ENCODE assay signal across 1 cellular context in the genomic region with DNA sequence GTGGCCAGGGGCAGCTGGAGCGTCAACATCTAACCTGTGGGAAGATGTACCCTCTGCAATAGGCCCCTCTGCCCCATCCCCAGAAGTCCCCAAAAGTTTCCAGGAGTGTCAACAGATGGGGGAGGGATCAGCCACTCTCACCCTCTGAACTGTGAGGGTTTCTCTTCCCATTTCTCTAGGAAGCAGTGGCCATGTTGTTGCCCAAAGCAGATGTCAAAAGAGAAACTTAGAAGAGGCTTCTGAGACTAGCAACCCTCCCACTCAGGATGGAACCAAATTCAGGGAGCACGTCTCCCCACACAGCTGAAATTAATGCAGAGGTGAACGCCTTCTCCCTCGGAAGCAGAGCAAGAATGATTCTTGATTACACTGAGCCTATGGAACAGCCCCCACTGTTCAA.
TF ChIP-seq lines count a peak whose summit lies in the region.

No MANE protein-coding gene starts in this region.

TF ChIP-seq in IMR-90, 13 proteins besides CTCF, POLR2A, EP300 and RAD21:
- TF ChIP-seq RCOR1 (IDR thresholded peaks at IDR 0.05; ENCODE audit: insufficient replicate concordance, low read length) (no peak), MXI1 (IDR thresholded peaks at IDR 0.05; ENCODE audit: borderline replicate concordance, low read depth, low read length) (no peak), MAFK (IDR thresholded peaks at IDR 0.05; ENCODE audit: low read depth, low read length) (no peak), CHD1 (IDR thresholded peaks at IDR 0.05; ENCODE audit: low read depth, low read length) (no peak), BHLHE40 (IDR thresholded peaks at IDR 0.05; ENCODE audit: low read depth, low read length) (no peak), RFX5 (IDR thresholded peaks at IDR 0.05; ENCODE audit: low read depth, low read length) (no peak), SMC3 (IDR thresholded peaks at IDR 0.05; ENCODE audit: low read depth, low read length) (no peak), NFE2L2 (IDR thresholded peaks at IDR 0.05; ENCODE audit: low read depth, low read length) (no peak)
- TF ChIP-seq, protein P1, sequence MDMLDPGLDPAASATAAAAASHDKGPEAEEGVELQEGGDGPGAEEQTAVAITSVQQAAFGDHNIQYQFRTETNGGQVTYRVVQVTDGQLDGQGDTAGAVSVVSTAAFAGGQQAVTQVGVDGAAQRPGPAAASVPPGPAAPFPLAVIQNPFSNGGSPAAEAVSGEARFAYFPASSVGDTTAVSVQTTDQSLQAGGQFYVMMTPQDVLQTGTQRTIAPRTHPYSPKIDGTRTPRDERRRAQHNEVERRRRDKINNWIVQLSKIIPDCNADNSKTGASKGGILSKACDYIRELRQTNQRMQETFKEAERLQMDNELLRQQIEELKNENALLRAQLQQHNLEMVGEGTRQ (IDR thresholded peaks at IDR 0.05; ENCODE audit: low read depth, low read length): no peak
- TF ChIP-seq, protein P2, sequence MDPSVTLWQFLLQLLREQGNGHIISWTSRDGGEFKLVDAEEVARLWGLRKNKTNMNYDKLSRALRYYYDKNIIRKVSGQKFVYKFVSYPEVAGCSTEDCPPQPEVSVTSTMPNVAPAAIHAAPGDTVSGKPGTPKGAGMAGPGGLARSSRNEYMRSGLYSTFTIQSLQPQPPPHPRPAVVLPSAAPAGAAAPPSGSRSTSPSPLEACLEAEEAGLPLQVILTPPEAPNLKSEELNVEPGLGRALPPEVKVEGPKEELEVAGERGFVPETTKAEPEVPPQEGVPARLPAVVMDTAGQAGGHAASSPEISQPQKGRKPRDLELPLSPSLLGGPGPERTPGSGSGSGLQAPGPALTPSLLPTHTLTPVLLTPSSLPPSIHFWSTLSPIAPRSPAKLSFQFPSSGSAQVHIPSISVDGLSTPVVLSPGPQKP (IDR thresholded peaks at IDR 0.05; ENCODE audit: borderline replicate concordance, low read depth, low read length): no peak
